Comparison of ENCODE assay signal across 8 cellular contexts in the genomic region with DNA sequence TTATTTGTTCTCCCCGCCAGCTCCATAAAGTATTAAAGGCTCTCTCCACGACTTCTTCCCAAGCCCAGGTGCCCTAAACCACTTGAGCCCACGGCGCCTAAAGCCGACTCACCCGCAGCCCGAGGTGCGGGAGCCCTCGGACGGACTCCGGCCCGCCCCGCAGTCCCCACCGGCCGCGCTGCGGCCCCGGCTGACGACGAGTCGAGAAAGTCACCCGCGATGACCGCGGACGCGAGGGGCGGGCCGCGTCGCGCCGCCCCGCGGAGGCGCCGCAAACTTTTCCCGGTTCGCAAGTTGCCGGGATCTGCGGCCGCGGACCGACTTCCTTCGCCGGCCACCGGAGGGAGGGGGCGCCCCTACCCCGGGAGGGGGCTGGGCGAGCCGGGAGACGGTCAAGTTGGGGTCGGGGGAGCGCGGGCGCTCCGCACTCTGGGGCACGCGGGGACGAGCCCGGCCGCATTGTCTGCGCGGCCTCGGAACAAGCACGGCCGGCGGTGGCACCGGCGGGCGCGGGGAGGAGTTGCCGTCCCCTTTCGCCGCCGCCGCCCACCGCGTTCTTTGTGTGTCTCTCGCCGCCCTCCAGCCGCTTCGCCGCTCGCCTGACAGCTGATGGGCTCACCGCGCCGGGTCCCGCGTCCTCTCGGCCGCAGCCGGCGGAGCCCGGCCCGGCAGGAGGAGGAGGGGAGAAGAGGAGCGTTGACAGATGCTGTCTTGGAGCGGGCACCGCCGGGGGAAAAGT.
A peak's percentile ranks its signal among the peaks of the same experiment; 100 is the strongest.
DNase-seq lines count a peak whose midpoint lies in the region; ATAC-seq and TF ChIP-seq lines count a peak whose summit lies in the region.

No MANE protein-coding gene starts in this region.

- ATAC-seq in HG02623 (IDR thresholded peaks at IDR 0.05; ENCODE audit: unreplicated experiment) (peak; percentile 29), T-helper 17 cell (no peak)

- peaks cover 3% of the 10 kb centered on the region for H3K9me3 Mint-ChIP-seq in nephron progenitor cell

- peak; percentile 86 for DNase-seq in NCI-H748 (lab: John Stamatoyannopoulos, UW; ENCODE audit: unreplicated experiment)
- no peak for DNase-seq in NCI-H748 treated with DMSO at 0.1 percent for 48 hours (lab: John Stamatoyannopoulos, UW)
- no peak for DNase-seq in T-helper 17 cell
- DNase-seq in foreskin fibroblast: peak; percentile 47 to 81
- peak; percentile 72 for DNase-seq in nephron progenitor cell
- DNase-seq in NCI-H446 treated with DMSO at 0.1 percent for 48 hours (lab: John Stamatoyannopoulos, UW): no peak
- DNase-seq in NCI-H1092 (lab: John Stamatoyannopoulos, UW): no peak

- H3K27me3 Mint-ChIP-seq in T-helper 17 cell (peaks cover 66% of the 10 kb centered on the region), nephron progenitor cell (ENCODE audit: low read depth, poor library complexity) (peaks cover 41% of the 10 kb centered on the region)

- H3K27ac Mint-ChIP-seq in T-helper 17 cell (no peak overlapping the region), nephron progenitor cell (no peak overlapping the region)

- H3K4me3 ChIP-seq in foreskin fibroblast (ENCODE audit: low read depth in 1 of 2, low read length in 2 of 2): peak overlapping the region; percentile 81 to 95

- H3K4me3 Mint-ChIP-seq in T-helper 17 cell: peak overlapping the region; percentile 63
- H3K4me3 Mint-ChIP-seq in nephron progenitor cell: peak overlapping the region; percentile 93

- H3K9me3 ChIP-seq in T-helper 17 cell (ENCODE audit: control insufficient read depth, low read length, poor library complexity, severe bottlenecking): no peaks in the 10 kb centered on the region

- TF ChIP-seq CTCF in foreskin fibroblast (IDR thresholded peaks at IDR 0.05; ENCODE audit: low read depth, low read length) (no peak), nephron progenitor cell (IDR thresholded peaks at IDR 0.05) (no peak)

- H3K4me1 Mint-ChIP-seq in T-helper 17 cell (no peaks in the 10 kb centered on the region), nephron progenitor cell (peaks cover 33% of the 10 kb centered on the region)

- H3K36me3 Mint-ChIP-seq in T-helper 17 cell (ENCODE audit: low read depth): peaks cover 3% of the 10 kb centered on the region
- peaks cover 23% of the 10 kb centered on the region for H3K36me3 Mint-ChIP-seq in nephron progenitor cell (ENCODE audit: low read depth)

Comparison
In these comparisons a context has a peak if more than half of its experiments do, and no peak if none do; other contexts are left out.
1. DNase-seq: peak in NCI-H748 (single experiment), foreskin fibroblast (2 of 2) and nephron progenitor cell (single experiment); none in NCI-H748 treated with DMSO at 0.1 percent for 48 hours (single experiment), T-helper 17 cell (0 of 3), NCI-H446 treated with DMSO at 0.1 percent for 48 hours (single experiment) and NCI-H1092 (single experiment).